Comparison of ENCODE assay signal across 18 cellular contexts in genomic region chr18:69874058-69874457, GRCh38.
DNase-seq lines count a peak whose midpoint lies in the region; ATAC-seq and TF ChIP-seq lines count a peak whose summit lies in the region.
"Had no signal": no experiment of that assay in that cellular context is flagged by ENCODE, and none has a peak within 500 bp of the region (broad histone marks: within the 10 kb centered on the region; RNA-seq: fewer than 3 reads in every experiment).

No MANE protein-coding gene starts in this region.

- no peak overlapping the region for H2BK20ac ChIP-seq in IMR-90 (ENCODE audit: low read depth, low read length)

- peaks cover 41% of the 10 kb centered on the region for H3K4me1 Mint-ChIP-seq in activated CD4-positive, alpha-beta T cell treated with anti-CD3 and anti-CD28 coated beads for 36 hours
- peaks cover 7% of the 10 kb centered on the region for H3K4me1 Mint-ChIP-seq in central memory CD8-positive, alpha-beta T cell
- peaks cover 69 to 70% of the 10 kb centered on the region in 2 donors for H3K4me1 Mint-ChIP-seq in natural killer cell

- H2AK9ac ChIP-seq in IMR-90 (replicated peaks; ENCODE audit: low read depth, low read length, poor library complexity) = no peak overlapping the region

- no peak for TF ChIP-seq POLR2A in IMR-90 (IDR thresholded peaks at IDR 0.05; ENCODE audit: low read depth, low read length)

- TF ChIP-seq RAD21 in IMR-90 (IDR thresholded peaks at IDR 0.05; ENCODE audit: low read length) = no peak

- CTCF ChIA-PET in activated CD4-positive, alpha-beta T cell treated with anti-CD3 and anti-CD28 coated beads for 36 hours (lab: Charles Lee) = interaction anchor here (1.5 to 3.6 kb wide), 2 partner anchors 8 to 85 kb away, joined by 6 to 11 read pairs; no protein-coding TSS in a partner anchor
- CTCF ChIA-PET in IMR-90 (lab: Yijun Ruan, JAX) = no interaction called here

- H3K56ac ChIP-seq in IMR-90 (ENCODE audit: extremely low read depth, insufficient read depth, low read length) = no peak overlapping the region

- no peak overlapping the region for H4K5ac ChIP-seq in IMR-90 (ENCODE audit: low read depth, low read length)

- peaks cover 3% of the 10 kb centered on the region for H3K4me1 ChIP-seq in IMR-90 (ENCODE audit: control insufficient read depth, insufficient read depth, low read length)
- H3K4me1 ChIP-seq: testis had no signal

- peak overlapping the region; percentile 12 for H3K27ac Mint-ChIP-seq in activated CD4-positive, alpha-beta T cell treated with anti-CD3 and anti-CD28 coated beads for 36 hours
- H3K27ac Mint-ChIP-seq in central memory CD8-positive, alpha-beta T cell (ENCODE audit: low read depth) = peak overlapping the region; percentile 68
- H3K27ac Mint-ChIP-seq in natural killer cell = peak overlapping the region; percentile 71 to 76
- H3K27ac Mint-ChIP-seq: progenitor cell of endocrine pancreas had no signal

- intact Hi-C loops in activated CD4-positive, alpha-beta T cell treated with anti-CD3 and anti-CD28 coated beads for 36 hours (cut with DNase I, micrococcal nuclease) = no loop called here
- intact Hi-C loops in IMR-90 (cut with micrococcal nuclease) (loop anchor here (10.0 kb wide), 1 partner anchor 61 kb away; no protein-coding TSS in a partner anchor), natural killer cell (cut with micrococcal nuclease) (no loop called here)

- no peaks in the 10 kb centered on the region for H3K27me3 Mint-ChIP-seq in activated CD4-positive, alpha-beta T cell treated with anti-CD3 and anti-CD28 coated beads for 36 hours
- no peaks in the 10 kb centered on the region for H3K27me3 Mint-ChIP-seq in central memory CD8-positive, alpha-beta T cell
- no peaks in the 10 kb centered on the region for H3K27me3 Mint-ChIP-seq in natural killer cell (ENCODE audit: low read depth in 2 of 2)
- H3K27me3 Mint-ChIP-seq: progenitor cell of endocrine pancreas had no signal

- H2AK5ac ChIP-seq in IMR-90 (ENCODE audit: low read depth, low read length) = no peak overlapping the region

- H3K4me2 ChIP-seq in IMR-90 (ENCODE audit: low read depth, low read length) = no peak overlapping the region

- H2BK5ac ChIP-seq in IMR-90 (ENCODE audit: low read depth, low read length, poor library complexity, severe bottlenecking) = no peak overlapping the region

- H2BK120ac ChIP-seq in IMR-90 (ENCODE audit: low read depth, low read length) = no peak overlapping the region; the same call in 1 of the 2 replicates

- H3K9me1 ChIP-seq in IMR-90 (ENCODE audit: insufficient read depth, low read length) = no peaks in the 10 kb centered on the region; the same call in none of the 2 replicates

- dilution Hi-C loops in IMR-90 (cut with HindIII; ENCODE audit: low sequenced_read_pairs, unreplicated experiment) = no loop called here

- H3K9me3 Mint-ChIP-seq in activated CD4-positive, alpha-beta T cell treated with anti-CD3 and anti-CD28 coated beads for 36 hours (ENCODE audit: low read depth) = no peaks in the 10 kb centered on the region
- no peaks in the 10 kb centered on the region for H3K9me3 Mint-ChIP-seq in central memory CD8-positive, alpha-beta T cell
- H3K9me3 Mint-ChIP-seq in natural killer cell = peaks cover 2 to 4% of the 10 kb centered on the region in 2 donors

- H3K36me3 ChIP-seq in IMR-90 (ENCODE audit: control insufficient read depth, insufficient read depth, low read length) = no peaks in the 10 kb centered on the region
- H3K36me3 ChIP-seq: MG63 had no signal

- ATAC-seq in activated CD4-positive, alpha-beta T cell treated with anti-CD3 and anti-CD28 coated beads for 36 hours = no peak
- ATAC-seq in IMR-90 (ENCODE audit: low read depth) = peak; percentile 54
- ATAC-seq in central memory CD8-positive, alpha-beta T cell (replicated peaks; ENCODE audit: extremely low read depth, poor library complexity, severe bottlenecking) = no peak
- ATAC-seq in natural killer cell = peak; percentile 36 to 56 (median 47)
- no peak for ATAC-seq in HG02885 (IDR thresholded peaks at IDR 0.05; ENCODE audit: poor library complexity, unreplicated experiment)
- no peak for ATAC-seq in HG02571 (IDR thresholded peaks at IDR 0.05; ENCODE audit: unreplicated experiment)
- ATAC-seq: mucosa of descending colon, SK-N-SH treated with all-trans-retinoic acid at 6 μM for 48 hours had no signal

- no peak overlapping the region for H3K27ac ChIP-seq in IMR-90 (ENCODE audit: insufficient read depth, low read length)
- H3K27ac ChIP-seq: dorsolateral prefrontal cortex, testis had no signal

- H3K23ac ChIP-seq in IMR-90 (ENCODE audit: low read depth, low read length) = no peak overlapping the region

- peak overlapping the region; percentile 4; the same call in 1 of the 3 replicates for H2BK15ac ChIP-seq in IMR-90 (ENCODE audit: low read depth, low read length)

- H3K4me3 ChIP-seq in IMR-90 (ENCODE audit: insufficient read depth, low read depth, low read length) = no peak overlapping the region
- H3K4me3 ChIP-seq: dorsolateral prefrontal cortex, MG63, mucosa of descending colon, testis had no signal

- H3K79me1 ChIP-seq in IMR-90 (ENCODE audit: low read depth in 1 of 2, low read length in 2 of 2) = no peaks in the 10 kb centered on the region

- peak overlapping the region; percentile 10; the same call in 1 of the 2 replicates for H3K14ac ChIP-seq in IMR-90 (replicated peaks; ENCODE audit: low read depth, low read length)

- no peak overlapping the region for H3K18ac ChIP-seq in IMR-90 (ENCODE audit: low read depth, low read length)

- H3K4ac ChIP-seq in IMR-90 (ENCODE audit: low read depth, low read length) = no peak overlapping the region

- H4K20me1 ChIP-seq in IMR-90 (ENCODE audit: insufficient read depth, low read length) = no peaks in the 10 kb centered on the region

- no CpG with 5 or more reads among the region's 2 CpGs for whole genome bisulfite sequencing in IMR-90 (ENCODE audit: extremely low coverage in 2 of 2, insufficient read length in 1 of 2), 2 experiments

- H3K9me3 ChIP-seq in IMR-90 (ENCODE audit: control insufficient read depth, insufficient read depth, low read length) = no peaks in the 10 kb centered on the region
- H3K9me3 ChIP-seq: MG63, mucosa of descending colon, testis had no signal

- no peak overlapping the region for H2AFZ ChIP-seq in IMR-90 (replicated peaks; ENCODE audit: low read length, poor library complexity)

- H3K36me3 Mint-ChIP-seq in activated CD4-positive, alpha-beta T cell treated with anti-CD3 and anti-CD28 coated beads for 36 hours (ENCODE audit: low read depth) = peaks cover 63% of the 10 kb centered on the region
- H3K36me3 Mint-ChIP-seq in central memory CD8-positive, alpha-beta T cell (ENCODE audit: insufficient read depth) = peaks cover 12% of the 10 kb centered on the region
- peaks cover 6% of the 10 kb centered on the region for H3K36me3 Mint-ChIP-seq in natural killer cell

- H4K91ac ChIP-seq in IMR-90 (ENCODE audit: insufficient read depth, low read depth, low read length) = no peak overlapping the region

- H3K9ac ChIP-seq in IMR-90 (ENCODE audit: low read depth, low read length) = no peak overlapping the region

- H3K4me3 Mint-ChIP-seq in activated CD4-positive, alpha-beta T cell treated with anti-CD3 and anti-CD28 coated beads for 36 hours = no peak overlapping the region
- no peak overlapping the region for H3K4me3 Mint-ChIP-seq in central memory CD8-positive, alpha-beta T cell
- H3K4me3 Mint-ChIP-seq in natural killer cell = no peak overlapping the region

- TF ChIP-seq CTCF in IMR-90 (conservative IDR thresholded peaks at IDR 0.05; ENCODE audit: low read depth, low read length) = no peak
- TF ChIP-seq CTCF in natural killer cell (IDR thresholded peaks at IDR 0.05) = no peak

- POLR2A ChIA-PET in activated CD4-positive, alpha-beta T cell treated with anti-CD3 and anti-CD28 coated beads for 36 hours (lab: Charles Lee) = no interaction called here
- POLR2A ChIA-PET in IMR-90 (lab: Charles Lee; ENCODE audit: unreplicated experiment) = no interaction called here

- no TSS peak for BruUV-seq in IMR-90 (replicated peaks; lab: Mats Ljungman, UMichigan)

- no peak overlapping the region for H4K8ac ChIP-seq in IMR-90 (ENCODE audit: low read depth in 2 of 2, low read length in 2 of 2)

- H3K27me3 ChIP-seq in IMR-90 (ENCODE audit: control insufficient read depth, insufficient read depth, low read length) = no peaks in the 10 kb centered on the region
- H3K27me3 ChIP-seq: dorsolateral prefrontal cortex, MG63, testis had no signal

- DNase-seq in activated CD4-positive, alpha-beta T cell treated with anti-CD3 and anti-CD28 coated beads for 36 hours = no peak
- no peak for DNase-seq in activated CD4-positive, alpha-beta T cell treated with anti-CD3 and anti-CD28 coated beads for 1 hour
- peak; percentile 65 for DNase-seq in IMR-90
- DNase-seq in central memory CD8-positive, alpha-beta T cell (ENCODE audit: low spot score in 2 of 2) = no peak
- no peak for DNase-seq in natural killer cell
- no peak for DNase-seq in T-helper 2 cell
- DNase-seq: activated CD4-positive, CD25-positive, alpha-beta regulatory T cell; activated T-cell treated with anti-CD3 and anti-CD28 coated beads, Interleukin-2, amount 50 U/mL, for 1 hour; Calu3; dorsolateral prefrontal cortex; H7; MG63; mucosa of descending colon; testis had no signal

- in situ Hi-C loops in IMR-90 (cut with MboI; ENCODE audit: low sequenced_read_pairs) = no loop called here

TF ChIP-seq in IMR-90, 13 proteins besides CTCF, POLR2A, EP300 and RAD21:
- TF ChIP-seq CEBPB (IDR thresholded peaks at IDR 0.05; ENCODE audit: low read depth, low read length) (peak; percentile 52), RCOR1 (IDR thresholded peaks at IDR 0.05; ENCODE audit: insufficient replicate concordance, low read length) (no peak), NFE2L2 (IDR thresholded peaks at IDR 0.05; ENCODE audit: low read depth, low read length) (no peak), BHLHE40 (IDR thresholded peaks at IDR 0.05; ENCODE audit: low read depth, low read length) (0 out of 2 replicates have a peak, but pooled peaks have one; percentile 11), FOS (IDR thresholded peaks at IDR 0.05; ENCODE audit: low read depth, low read length) (no peak)

Comparison
In these comparisons a context has a peak if more than half of its experiments do, and no peak if none do; other contexts are left out.
1. ATAC-seq: peak in IMR-90 (single experiment) and natural killer cell (3 of 3); none in activated CD4-positive, alpha-beta T cell treated with anti-CD3 and anti-CD28 coated beads for 36 hours (single experiment), central memory CD8-positive, alpha-beta T cell (single experiment), HG02885 (single experiment) and HG02571 (single experiment).
2. H3K27ac Mint-ChIP-seq: peak in every context shown above with its lines; median percentile 74 in natural killer cell; 68 in central memory CD8-positive, alpha-beta T cell; 12 in activated CD4-positive, alpha-beta T cell treated with anti-CD3 and anti-CD28 coated beads for 36 hours.